7 cellular contexts compared by ENCODE assay signal in the genomic region with DNA sequence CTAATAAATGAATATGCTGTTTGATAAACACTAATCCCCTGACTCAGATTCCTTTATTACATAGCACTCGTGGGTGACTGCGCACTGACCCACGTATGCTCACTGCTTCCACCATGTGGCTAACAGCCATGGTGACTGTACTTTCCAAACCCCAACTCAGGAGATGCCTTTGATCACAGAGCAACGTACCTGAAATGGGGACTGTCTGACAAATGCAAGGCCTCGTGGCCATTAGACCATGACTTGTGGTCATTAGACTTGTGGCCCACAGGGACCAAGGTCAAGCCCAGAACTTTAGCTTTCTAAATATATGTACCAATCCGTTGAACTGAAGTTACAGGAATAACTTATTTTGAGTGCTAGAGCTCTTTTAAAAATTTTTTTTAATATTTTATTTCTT. TPM values are rescaled to one million over a fixed set of nuclear protein-coding genes. Genes with fewer than 3 reads are reported as not detected.
DNase-seq lines count a peak whose midpoint lies in the region; ATAC-seq and TF ChIP-seq lines count a peak whose summit lies in the region.

No MANE protein-coding gene starts in this region.

- peaks cover 0 to 4% of the 10 kb centered on the region in 2 donors for H3K36me3 ChIP-seq in ascending aorta

- in situ Hi-C loops in KBM-7 (cut with MboI; ENCODE audit: low pct_unique_long_range_greater_than_20kb, low sequenced_read_pairs) = no loop called here

- H3K27me3 ChIP-seq in ascending aorta = no peaks in the 10 kb centered on the region

- H3K9me3 ChIP-seq in T-helper 17 cell (ENCODE audit: control insufficient read depth, low read length, poor library complexity, severe bottlenecking) = no peaks in the 10 kb centered on the region
- H3K9me3 ChIP-seq in ascending aorta = no peaks in the 10 kb centered on the region

- no peak overlapping the region for H3K4me3 ChIP-seq in ascending aorta

- peaks cover 2% of the 10 kb centered on the region for H3K36me3 Mint-ChIP-seq in T-helper 17 cell (ENCODE audit: low read depth)

- DNase-seq in KBM-7 = peak; percentile 59
- peak in 2 of 3 donors; percentile 32 to 38 for DNase-seq in T-helper 17 cell
- DNase-seq in ascending aorta (ENCODE audit: low spot score in 2 of 2) = no peak
- DNase-seq in iPS-NIHi7 (ENCODE audit: extremely low spot score) = peak; percentile 77
- peak; percentile 61 to 65 for DNase-seq in stimulated activated CD4-positive, alpha-beta T cell treated with anti-CD3 and anti-CD28 coated beads, Interleukin-2, amount 100 ng/mL, for 24 hours

- peaks cover 24% of the 10 kb centered on the region for H3K4me1 Mint-ChIP-seq in T-helper 17 cell

- ATAC-seq in GM21619 (IDR thresholded peaks at IDR 0.05; ENCODE audit: unreplicated experiment) = peak; percentile 86
- peak; percentile 95 for ATAC-seq in T-helper 17 cell

- H3K4me1 ChIP-seq in ascending aorta = no peaks in the 10 kb centered on the region

- no peaks in the 10 kb centered on the region for H3K27me3 Mint-ChIP-seq in T-helper 17 cell

- no peak overlapping the region for H3K4me3 Mint-ChIP-seq in T-helper 17 cell

- H3K27ac ChIP-seq in ascending aorta = no peak overlapping the region

- H3K27ac Mint-ChIP-seq in T-helper 17 cell = peak overlapping the region; percentile 63

- TF ChIP-seq CTCF in GM12872 (IDR thresholded peaks at IDR 0.05; ENCODE audit: insufficient read depth, low read depth, low read length) = peak; percentile 85
- TF ChIP-seq CTCF in ascending aorta (IDR thresholded peaks at IDR 0.05) = peak; percentile 34 to 58 (median 36)

- intact Hi-C loops in ascending aorta (cut with DNase I) = loop anchor here (5.0 kb wide), 2 partner anchors 60 to 165 kb away; no protein-coding TSS in a partner anchor

RNA-seq across cellular contexts. Expression of a gene that starts 46.6 kb away (rescaled TPM):
- 100 to 1,000 TPM; 363 to 389 TPM for total RNA-seq in T-helper 17 cell
- 78.1 TPM for total RNA-seq in ascending aorta

Comparison
In these comparisons a context has a peak if more than half of its experiments do, and no peak if none do; other contexts are left out.
1. DNase-seq: peak in KBM-7 (single experiment), T-helper 17 cell (2 of 3), iPS-NIHi7 (single experiment) and stimulated activated CD4-positive, alpha-beta T cell treated with anti-CD3 and anti-CD28 coated beads, Interleukin-2, amount 100 ng/mL, for 24 hours (2 of 2); none in ascending aorta (0 of 2).